ENCODE assay signal across 11 cellular contexts in the genomic region with DNA sequence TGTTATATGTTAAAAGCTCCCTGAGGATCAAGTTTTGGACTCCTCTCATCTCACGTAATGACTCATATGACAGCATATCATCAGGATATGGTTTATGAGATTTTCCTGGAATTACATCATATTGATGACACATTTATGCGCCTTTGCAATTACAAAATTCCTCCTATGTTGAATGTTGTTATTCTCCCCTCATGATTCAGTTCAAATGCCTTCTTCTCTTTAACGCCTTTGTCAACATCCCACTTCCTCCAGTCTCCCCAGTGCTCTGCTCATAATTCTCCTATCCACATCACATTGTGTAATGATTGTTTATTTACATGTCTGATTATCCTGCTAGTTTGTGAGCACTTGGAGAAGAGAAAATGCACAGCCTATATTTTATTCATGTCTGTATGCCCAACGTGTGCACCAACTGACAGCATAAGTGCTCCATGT.
DNase-seq lines count a peak whose midpoint lies in the region; ATAC-seq, FAIRE-seq and TF ChIP-seq lines count a peak whose summit lies in the region.
"Had no signal": no experiment of that assay in that cellular context is flagged by ENCODE, and none has a peak within 500 bp of the region (broad histone marks: within the 10 kb centered on the region; RNA-seq: fewer than 3 reads in every experiment).

No MANE protein-coding gene starts in this region.

- no peaks in the 10 kb centered on the region for H3K27me3 Mint-ChIP-seq in activated naive CD8-positive, alpha-beta T cell treated with anti-CD3 and anti-CD28 coated beads, Interleukin-2, amount 50 U/mL, for 24 hours
- H3K27me3 Mint-ChIP-seq: activated naive CD4-positive, alpha-beta T cell treated with anti-CD3 and anti-CD28 coated beads, Interleukin-2, amount 50 U/mL, for 24 hours; T-helper 17 cell had no signal

- H3K27me3 ChIP-seq in adipocyte (replicated peaks; ENCODE audit: control insufficient read depth, insufficient read depth, low read length) = no peaks in the 10 kb centered on the region

- H3K4me1 ChIP-seq in adipocyte (ENCODE audit: control insufficient read depth, insufficient read depth, low read length) (peaks cover 7% of the 10 kb centered on the region), kidney (ENCODE audit: control insufficient read depth in 1 of 2, insufficient read depth in 1 of 2, low read depth in 1 of 2, low read length in 2 of 2) (no peaks in the 10 kb centered on the region)

- H3K4me1 Mint-ChIP-seq in activated naive CD8-positive, alpha-beta T cell treated with anti-CD3 and anti-CD28 coated beads, Interleukin-2, amount 50 U/mL, for 24 hours = peaks cover 2% of the 10 kb centered on the region
- H3K4me1 Mint-ChIP-seq: activated naive CD4-positive, alpha-beta T cell treated with anti-CD3 and anti-CD28 coated beads, Interleukin-2, amount 50 U/mL, for 24 hours; T-helper 17 cell had no signal

- H3K9ac ChIP-seq in adipocyte (ENCODE audit: low read length) = no peak overlapping the region
- no peak overlapping the region for H3K9ac ChIP-seq in kidney (ENCODE audit: low read length in 2 of 2)

- no peak for ATAC-seq in activated naive CD8-positive, alpha-beta T cell treated with anti-CD3 and anti-CD28 coated beads, Interleukin-2, amount 50 U/mL, for 24 hours
- ATAC-seq in GM18498 (IDR thresholded peaks at IDR 0.05; ENCODE audit: unreplicated experiment) = no peak
- ATAC-seq: T-helper 17 cell had no signal

- no peaks in the 10 kb centered on the region for H3K36me3 ChIP-seq in adipocyte (ENCODE audit: control insufficient read depth, insufficient read depth, low read length, severe bottlenecking)
- H3K36me3 ChIP-seq in kidney (ENCODE audit: control insufficient read depth in 1 of 2, insufficient read depth in 2 of 2, low read length in 2 of 2) = no peaks in the 10 kb centered on the region

- no peak overlapping the region for H3K27ac ChIP-seq in kidney (ENCODE audit: low read depth in 2 of 2, low read length in 2 of 2)

- FAIRE-seq in HTR-8/SVneo (lab: Jason Lieb, UNC) (peak; percentile 86), kidney (lab: Jason Lieb, UNC) (no peak)

- TF ChIP-seq CTCF in AG09309 (IDR thresholded peaks at IDR 0.05; ENCODE audit: control insufficient read depth, insufficient read depth, low read depth, low read length, missing control alignments) (no peak), kidney (IDR thresholded peaks at IDR 0.05; ENCODE audit: borderline replicate concordance, extremely low read depth, insufficient read depth) (no peak)

- intact Hi-C loops in kidney (cut with DNase I) = no loop called here

- DNase-seq in AG09309 (ENCODE audit: low read depth) = peak; percentile 95
- peak; percentile 66 for DNase-seq in HTR-8/SVneo (ENCODE audit: insufficient read length, low spot score)
- DNase-seq in adipocyte (ENCODE audit: low read depth) = peak; percentile 92
- DNase-seq in kidney glomerular epithelial cell (lab: John Stamatoyannopoulos, UW) = peak; percentile 35
- DNase-seq in activated naive CD8-positive, alpha-beta T cell treated with anti-CD3 and anti-CD28 coated beads, Interleukin-2, amount 50 U/mL, for 24 hours = no peak
- no peak for DNase-seq in cortex of kidney (lab: John Stamatoyannopoulos, UW)
- no peak for DNase-seq in kidney
- DNase-seq: stimulated activated CD4-positive, alpha-beta T cell treated with anti-CD3 and anti-CD28 coated beads, Interleukin-15, amount 100 ng/mL, for 24 hours; T-helper 17 cell had no signal

- no peak overlapping the region for H3K4me3 Mint-ChIP-seq in activated naive CD8-positive, alpha-beta T cell treated with anti-CD3 and anti-CD28 coated beads, Interleukin-2, amount 50 U/mL, for 24 hours
- H3K4me3 Mint-ChIP-seq: activated naive CD4-positive, alpha-beta T cell treated with anti-CD3 and anti-CD28 coated beads, Interleukin-2, amount 50 U/mL, for 24 hours; T-helper 17 cell had no signal

- H3K9me3 ChIP-seq in adipocyte (ENCODE audit: control insufficient read depth, low read length) (no peaks in the 10 kb centered on the region), kidney (ENCODE audit: control insufficient read depth in 1 of 2, low read length in 2 of 2) (no peaks in the 10 kb centered on the region)

- no peaks in the 10 kb centered on the region for H3K36me3 Mint-ChIP-seq in activated naive CD8-positive, alpha-beta T cell treated with anti-CD3 and anti-CD28 coated beads, Interleukin-2, amount 50 U/mL, for 24 hours (ENCODE audit: low read depth)
- H3K36me3 Mint-ChIP-seq: activated naive CD4-positive, alpha-beta T cell treated with anti-CD3 and anti-CD28 coated beads, Interleukin-2, amount 50 U/mL, for 24 hours had no signal

- no peak overlapping the region for H3K27ac Mint-ChIP-seq in activated naive CD8-positive, alpha-beta T cell treated with anti-CD3 and anti-CD28 coated beads, Interleukin-2, amount 50 U/mL, for 24 hours
- H3K27ac Mint-ChIP-seq: activated naive CD4-positive, alpha-beta T cell treated with anti-CD3 and anti-CD28 coated beads, Interleukin-2, amount 50 U/mL, for 24 hours; T-helper 17 cell had no signal

- peaks cover 4% of the 10 kb centered on the region for H3K9me3 Mint-ChIP-seq in activated naive CD8-positive, alpha-beta T cell treated with anti-CD3 and anti-CD28 coated beads, Interleukin-2, amount 50 U/mL, for 24 hours
- H3K9me3 Mint-ChIP-seq: activated naive CD4-positive, alpha-beta T cell treated with anti-CD3 and anti-CD28 coated beads, Interleukin-2, amount 50 U/mL, for 24 hours had no signal

- H3K4me3 ChIP-seq in AG09309 (ENCODE audit: control insufficient read depth, low read depth, low read length) (no peak overlapping the region), adipocyte (ENCODE audit: low read length) (no peak overlapping the region), kidney (ENCODE audit: low read length in 2 of 2) (no peak overlapping the region)

Comparison
In these comparisons a context has a peak if more than half of its experiments do, and no peak if none do; other contexts are left out.
1. DNase-seq: peak in AG09309 (single experiment), HTR-8/SVneo (single experiment), adipocyte (single experiment) and kidney glomerular epithelial cell (single experiment); none in activated naive CD8-positive, alpha-beta T cell treated with anti-CD3 and anti-CD28 coated beads, Interleukin-2, amount 50 U/mL, for 24 hours (single experiment), cortex of kidney (single experiment) and kidney (single experiment).